ENCODE assay signal across 14 cellular contexts in the genomic region with DNA sequence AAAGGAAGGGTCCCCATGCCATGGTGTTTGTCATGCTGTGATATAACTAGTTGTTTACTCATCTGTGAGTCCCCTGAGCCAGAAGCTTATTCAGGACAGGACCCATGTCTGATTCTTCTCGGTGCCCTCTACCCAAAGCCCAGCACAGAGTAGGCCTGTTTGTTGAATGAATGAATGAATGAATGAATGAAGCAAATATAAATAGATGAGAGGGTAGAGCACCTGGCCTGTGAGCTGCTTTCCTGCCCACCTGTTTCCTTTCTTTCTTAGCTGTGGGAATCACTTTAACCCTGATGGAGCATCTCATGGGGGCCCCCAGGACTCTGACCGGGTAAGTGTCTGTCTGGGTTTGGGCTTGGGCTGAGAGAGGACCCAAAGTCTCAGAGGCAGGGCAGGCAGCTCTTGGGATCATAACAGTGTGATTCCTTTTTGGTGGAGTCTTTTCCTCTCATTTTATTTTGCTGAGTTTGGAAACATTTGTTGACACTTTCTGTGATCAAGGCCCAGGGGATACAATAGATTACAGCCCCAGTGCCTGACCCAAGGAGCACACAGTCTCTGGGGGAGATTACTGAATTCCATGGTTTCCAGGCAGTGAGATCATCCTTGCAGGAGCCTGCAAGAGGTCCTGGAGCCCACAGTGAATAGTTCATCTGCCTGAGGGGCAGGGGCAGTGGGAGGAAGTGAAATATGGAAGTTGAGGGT. TPM values are rescaled to one million over a fixed set of nuclear protein-coding genes. Genes with fewer than 3 reads are reported as not detected.
DNase-seq lines count a peak whose midpoint lies in the region; ATAC-seq and TF ChIP-seq lines count a peak whose summit lies in the region.
"Had no signal": no experiment of that assay in that cellular context is flagged by ENCODE, and none has a peak within 500 bp of the region (broad histone marks: within the 10 kb centered on the region; RNA-seq: fewer than 3 reads in every experiment).

No MANE protein-coding gene starts in this region.

- TF ChIP-seq POLR2A in breast epithelium (IDR thresholded peaks at IDR 0.05) = no peak

- peaks cover 30% of the 10 kb centered on the region for H3K4me1 ChIP-seq in OCI-LY7 (ENCODE audit: insufficient read depth, low read length, poor library complexity, severe bottlenecking)
- H3K4me1 ChIP-seq in endodermal cell (ENCODE audit: control insufficient read depth, insufficient read depth, low read length) = no peaks in the 10 kb centered on the region
- H3K4me1 ChIP-seq in breast epithelium = no peaks in the 10 kb centered on the region

- TF ChIP-seq CTCF in OCI-LY7 (conservative IDR thresholded peaks at IDR 0.05; ENCODE audit: low read length) = no peak
- no peak for TF ChIP-seq CTCF in endodermal cell (conservative IDR thresholded peaks at IDR 0.05)
- no peak for TF ChIP-seq CTCF in breast epithelium (IDR thresholded peaks at IDR 0.05)

- no TSS peak for BruUV-seq in OCI-LY7 (replicated peaks; lab: Mats Ljungman, UMichigan)

- WGBS in endodermal cell (ENCODE audit: insufficient coverage in 1 of 2, insufficient read length in 1 of 2), 2 experiments = 91 to 100% methylated on average over 2 of the region's 2 CpGs

- no peaks in the 10 kb centered on the region for H3K9me2 ChIP-seq in OCI-LY7 (ENCODE audit: insufficient read depth, low read length)

- peak overlapping the region; percentile 72 for H3K27ac Mint-ChIP-seq in endodermal cell
- peak overlapping the region; percentile 31 for H3K27ac Mint-ChIP-seq in stimulated activated naive B cell treated with anti-CD40 and anti-IgM and Interleukin-4, amounts not matched to agents 10 μg/mL and 1 μg/mL and 100 μg/mL, for 72 hours
- H3K27ac Mint-ChIP-seq: natural killer cell treated with Interleukin-12 subunit alpha and Interleukin-12 subunit beta and Interleukin-15 and Interleukin-18, amount 100 ng/mL, for 72 hours had no signal

- DNase-seq in OCI-LY7 (ENCODE audit: low spot score) (no peak), endodermal cell (no peak), breast epithelium (ENCODE audit: low spot score in 2 of 2) (no peak)
- DNase-seq in stimulated activated naive B cell treated with anti-CD40 and anti-IgM and Interleukin-4, amounts not matched to agents 10 μg/mL and 1 μg/mL and 100 μg/mL, for 72 hours = no peak
- DNase-seq: activated CD4-positive, alpha-beta T cell treated with anti-CD3 and anti-CD28 coated beads for 4 hours; activated T-cell treated with anti-CD3 and anti-CD28 coated beads, Interleukin-2, amount 50 U/mL, for 4 hours; aorta; heart left ventricle; NCI-H1092 treated with DMSO at 0.1 percent for 48 hours; NCI-H226; PC-3 had no signal

- H3K9ac ChIP-seq in endodermal cell (ENCODE audit: extremely low read depth, low read length, poor library complexity, severe bottlenecking) = no peak overlapping the region

- CTCF ChIA-PET in OCI-LY7 (lab: Charles Lee; ENCODE audit: unreplicated experiment) = no interaction called here

- ATAC-seq in stimulated activated naive B cell treated with anti-CD40 and anti-IgM and Interleukin-4, amounts not matched to agents 10 μg/mL and 1 μg/mL and 100 μg/mL, for 72 hours (replicated peaks) = no peak
- ATAC-seq in HG02678 (IDR thresholded peaks at IDR 0.05; ENCODE audit: unreplicated experiment) = no peak
- ATAC-seq: activated T-cell treated with anti-CD3 and anti-CD28 coated beads, Interleukin-2, amount 50 U/mL, for 4 hours; natural killer cell treated with Interleukin-12 subunit alpha and Interleukin-12 subunit beta and Interleukin-15 and Interleukin-18, amount 100 ng/mL, for 72 hours; PC-3 had no signal

- H4K20me1 ChIP-seq in OCI-LY7 (ENCODE audit: insufficient read depth, low read length) = no peaks in the 10 kb centered on the region

- H3K4me3 ChIP-seq in OCI-LY7 (ENCODE audit: low read depth, low read length, poor library complexity, severe bottlenecking) (no peak overlapping the region), endodermal cell (ENCODE audit: low read length) (no peak overlapping the region), breast epithelium (no peak overlapping the region)
- H3K4me3 ChIP-seq: heart left ventricle, thoracic aorta had no signal

- no peaks in the 10 kb centered on the region for H3K27me3 Mint-ChIP-seq in endodermal cell (ENCODE audit: insufficient read depth)
- no peaks in the 10 kb centered on the region for H3K27me3 Mint-ChIP-seq in stimulated activated naive B cell treated with anti-CD40 and anti-IgM and Interleukin-4, amounts not matched to agents 10 μg/mL and 1 μg/mL and 100 μg/mL, for 72 hours
- H3K27me3 Mint-ChIP-seq: natural killer cell treated with Interleukin-12 subunit alpha and Interleukin-12 subunit beta and Interleukin-15 and Interleukin-18, amount 100 ng/mL, for 72 hours had no signal

- H3K9me3 ChIP-seq in OCI-LY7 (ENCODE audit: low read length) (no peaks in the 10 kb centered on the region), endodermal cell (ENCODE audit: control insufficient read depth, low read length) (no peaks in the 10 kb centered on the region), breast epithelium (no peaks in the 10 kb centered on the region)
- H3K9me3 ChIP-seq: heart left ventricle, thoracic aorta had no signal

- peak overlapping the region; percentile 49 for H3K4me2 ChIP-seq in OCI-LY7 (ENCODE audit: low read length)

- H3K27me3 ChIP-seq in endodermal cell (ENCODE audit: control insufficient read depth, insufficient read depth, low read length, poor library complexity, severe bottlenecking) = no peaks in the 10 kb centered on the region
- H3K27me3 ChIP-seq in breast epithelium = no peaks in the 10 kb centered on the region
- H3K27me3 ChIP-seq: heart left ventricle had no signal

- peaks cover 21% of the 10 kb centered on the region for H3K36me3 ChIP-seq in OCI-LY7 (ENCODE audit: insufficient read depth, low read length)
- H3K36me3 ChIP-seq in endodermal cell (ENCODE audit: control insufficient read depth, insufficient read depth, low read length) = peaks cover 30% of the 10 kb centered on the region
- no peaks in the 10 kb centered on the region for H3K36me3 ChIP-seq in breast epithelium

- peaks cover 59% of the 10 kb centered on the region for H3K36me3 Mint-ChIP-seq in endodermal cell (ENCODE audit: low read depth)
- H3K36me3 Mint-ChIP-seq in stimulated activated naive B cell treated with anti-CD40 and anti-IgM and Interleukin-4, amounts not matched to agents 10 μg/mL and 1 μg/mL and 100 μg/mL, for 72 hours = peaks cover 31 to 35% of the 10 kb centered on the region in 2 donors
- H3K36me3 Mint-ChIP-seq: natural killer cell treated with Interleukin-12 subunit alpha and Interleukin-12 subunit beta and Interleukin-15 and Interleukin-18, amount 100 ng/mL, for 72 hours had no signal

- intact Hi-C loops in OCI-LY7 (cut with micrococcal nuclease; ENCODE audit: unreplicated experiment) (no loop called here), breast epithelium (cut with DNase I; ENCODE audit: low total_unique reads) (no loop called here)

- H3K79me2 ChIP-seq in OCI-LY7 (ENCODE audit: insufficient read depth, low read depth, low read length) = no peaks in the 10 kb centered on the region

- peak overlapping the region; percentile 30 for H3K27ac ChIP-seq in OCI-LY7 (ENCODE audit: low read depth, low read length, poor library complexity, severe bottlenecking)
- no peak overlapping the region for H3K27ac ChIP-seq in endodermal cell (ENCODE audit: low read depth, low read length)
- peak overlapping the region in 1 of 2 donors; percentile 10 for H3K27ac ChIP-seq in breast epithelium

- POLR2A ChIA-PET in OCI-LY7 (lab: Charles Lee) = interaction anchor here (0.6 to 1.3 kb wide), 3 partner anchors 17 to 512 kb away, joined by 3 read pairs; no protein-coding TSS in a partner anchor

- no peaks in the 10 kb centered on the region for H3K4me1 Mint-ChIP-seq in endodermal cell
- H3K4me1 Mint-ChIP-seq in stimulated activated naive B cell treated with anti-CD40 and anti-IgM and Interleukin-4, amounts not matched to agents 10 μg/mL and 1 μg/mL and 100 μg/mL, for 72 hours = peaks cover 18 to 38% of the 10 kb centered on the region in 2 donors

- H3K9me3 Mint-ChIP-seq in endodermal cell = no peaks in the 10 kb centered on the region
- H3K9me3 Mint-ChIP-seq in stimulated activated naive B cell treated with anti-CD40 and anti-IgM and Interleukin-4, amounts not matched to agents 10 μg/mL and 1 μg/mL and 100 μg/mL, for 72 hours = no peaks in the 10 kb centered on the region
- H3K9me3 Mint-ChIP-seq: activated T-cell treated with anti-CD3 and anti-CD28 coated beads, Interleukin-2, amount 50 U/mL, for 4 hours; natural killer cell treated with Interleukin-12 subunit alpha and Interleukin-12 subunit beta and Interleukin-15 and Interleukin-18, amount 100 ng/mL, for 72 hours had no signal

- H3K4me3 Mint-ChIP-seq in endodermal cell = no peak overlapping the region
- H3K4me3 Mint-ChIP-seq in stimulated activated naive B cell treated with anti-CD40 and anti-IgM and Interleukin-4, amounts not matched to agents 10 μg/mL and 1 μg/mL and 100 μg/mL, for 72 hours = no peak overlapping the region
- H3K4me3 Mint-ChIP-seq: activated T-cell treated with anti-CD3 and anti-CD28 coated beads, Interleukin-2, amount 50 U/mL, for 4 hours; natural killer cell treated with Interleukin-12 subunit alpha and Interleukin-12 subunit beta and Interleukin-15 and Interleukin-18, amount 100 ng/mL, for 72 hours had no signal

- H2AFZ ChIP-seq in OCI-LY7 (ENCODE audit: low read length) = no peak overlapping the region

RNA-seq across cellular contexts. Expression of gene CCS, which starts 7.4 kb away (rescaled TPM):
- 31.7 and 32.6 TPM in 2 replicates for total RNA-seq in OCI-LY7 (2014; rRNA removed; shearing (Covaris generic))
- 34.4 and 36.7 TPM in 2 replicates for total RNA-seq in OCI-LY7 (2022)
- total RNA-seq in endodermal cell = 10 to 100 TPM; 62.9 to 64.7 TPM
- 58.9 TPM for polyA plus RNA-seq in endodermal cell (2013, experiment 1 of 2)
- 51.7 TPM for polyA plus RNA-seq in endodermal cell (2013, experiment 2 of 2)
- 10 to 100 TPM; 27.5 to 44.2 (median 33.1) TPM for total RNA-seq in breast epithelium

RNA-seq across cellular contexts. Expression of gene CCDC87, which starts 7.5 kb away (rescaled TPM):
- total RNA-seq in OCI-LY7 (2014; rRNA removed; shearing (Covaris generic)) = 0.13 and 0.26 TPM in 2 replicates
- total RNA-seq in OCI-LY7 (2022) (0.17 and 0.36 TPM in 2 replicates), endodermal cell (1 to 10 TPM in 1 of 2 donors, under 1 TPM in 1; 0.84 to 1.5 TPM), breast epithelium (under 1 TPM in 1 of 3 donors, not detected in 2; 0.15 TPM)
- polyA plus RNA-seq in endodermal cell (2013, experiment 1 of 2) = 0.25 TPM
- polyA plus RNA-seq in endodermal cell (2013, experiment 2 of 2) = 0.29 TPM
- total RNA-seq: natural killer cell treated with Interleukin-12 subunit alpha and Interleukin-12 subunit beta and Interleukin-15 and Interleukin-18, amount 100 ng/mL, for 72 hours had no signal

RNA-seq across cellular contexts. Expression of gene RBM14, which starts 16.1 kb away (rescaled TPM):
- total RNA-seq in OCI-LY7 (2014; rRNA removed; shearing (Covaris generic)) = 65.8 and 94.6 TPM in 2 replicates
- total RNA-seq in OCI-LY7 (2022) (227 and 243 TPM in 2 replicates), endodermal cell (100 to 1,000 TPM in 1 of 2 donors, 10 to 100 TPM in 1; 90.0 to 110 TPM), breast epithelium (10 to 100 TPM; 42.6 to 55.0 (median 54.6) TPM)
- 49.3 TPM for polyA plus RNA-seq in endodermal cell (2013, experiment 1 of 2)
- polyA plus RNA-seq in endodermal cell (2013, experiment 2 of 2) = 38.8 TPM

RNA-seq across cellular contexts. Expression of gene CTSF, which starts 32.0 kb away (rescaled TPM):
- not detected in 2 replicates for total RNA-seq in OCI-LY7 (2014; rRNA removed; shearing (Covaris generic))
- total RNA-seq in OCI-LY7 (2022) (not detected in 2 replicates), endodermal cell (10 to 100 TPM in 1 of 2 donors, 1 to 10 TPM in 1; 5.0 to 18.6 TPM), breast epithelium (100 to 1,000 TPM in 2 of 3 donors, 10 to 100 TPM in 1; 98.6 to 149 (median 116) TPM)
- 8.6 TPM for polyA plus RNA-seq in endodermal cell (2013, experiment 1 of 2)
- 7.7 TPM for polyA plus RNA-seq in endodermal cell (2013, experiment 2 of 2)

RNA-seq across cellular contexts. Expression of gene RBM4, which starts 38.1 kb away (rescaled TPM):
- total RNA-seq in OCI-LY7 (2014; rRNA removed; shearing (Covaris generic)) = 66.0 and 93.9 TPM in 2 replicates
- 139 and 140 TPM in 2 replicates for total RNA-seq in OCI-LY7 (2022)
- total RNA-seq in endodermal cell = 100 to 1,000 TPM; 151 to 191 TPM
- polyA plus RNA-seq in endodermal cell (2013, experiment 1 of 2) = 176 TPM
- polyA plus RNA-seq in endodermal cell (2013, experiment 2 of 2) = 157 TPM
- 10 to 100 TPM; 73.9 to 98.3 (median 81.0) TPM for total RNA-seq in breast epithelium
